Comparison of ENCODE assay signal across 21 cellular contexts in genomic region chr20:58018590-58018989, GRCh38.
DNase-seq lines count a peak whose midpoint lies in the region; ATAC-seq, FAIRE-seq and TF ChIP-seq lines count a peak whose summit lies in the region.
"Had no signal": no experiment of that assay in that cellular context is flagged by ENCODE, and none has a peak within 500 bp of the region (broad histone marks: within the 10 kb centered on the region; RNA-seq: fewer than 3 reads in every experiment).

No MANE protein-coding gene starts in this region.

- no peaks in the 10 kb centered on the region for H3K79me1 ChIP-seq in H9 (ENCODE audit: insufficient read depth, low read depth, low read length, poor library complexity, severe bottlenecking)
- no peaks in the 10 kb centered on the region for H3K79me1 ChIP-seq in mesendoderm (ENCODE audit: low read length)

- H3K56ac ChIP-seq in H9 (ENCODE audit: insufficient read length, low read depth, low read length): no peak overlapping the region
- H3K56ac ChIP-seq in mesendoderm (ENCODE audit: low read length): no peak overlapping the region

- POLR2A ChIA-PET in naive thymus-derived CD8-positive, alpha-beta T cell (lab: Charles Lee): no interaction called here

- no peak overlapping the region for H2AFZ ChIP-seq in H9 (ENCODE audit: low read length)
- no peak overlapping the region for H2AFZ ChIP-seq in astrocyte (ENCODE audit: low read depth, low read length)

- no peak overlapping the region for H3K4me2 ChIP-seq in H9 (ENCODE audit: insufficient read depth, insufficient read length, low read length)
- peak overlapping the region; percentile 52 for H3K4me2 ChIP-seq in astrocyte (ENCODE audit: low read length)
- H3K4me2 ChIP-seq in mesendoderm (ENCODE audit: low read length): no peak overlapping the region

- H3K23ac ChIP-seq in H9 (ENCODE audit: insufficient read length, low read depth, low read length) (no peak overlapping the region), mesendoderm (ENCODE audit: low read length) (no peak overlapping the region)

- H3K27me3 ChIP-seq in H9 (ENCODE audit: insufficient read depth, low read length): no peaks in the 10 kb centered on the region
- no peaks in the 10 kb centered on the region for H3K27me3 ChIP-seq in astrocyte (ENCODE audit: insufficient read depth, low read length)
- no peaks in the 10 kb centered on the region for H3K27me3 ChIP-seq in pancreas
- no peaks in the 10 kb centered on the region for H3K27me3 ChIP-seq in tibial nerve
- no peaks in the 10 kb centered on the region for H3K27me3 ChIP-seq in mesendoderm (ENCODE audit: insufficient read depth, low read length, poor library complexity)

- H3K9ac ChIP-seq in H9 (ENCODE audit: extremely low read depth, insufficient read length, low read length) (no peak overlapping the region), astrocyte (ENCODE audit: low read length) (peak overlapping the region; percentile 60), mesendoderm (ENCODE audit: low read length) (no peak overlapping the region)

- no peak overlapping the region for H4K8ac ChIP-seq in H9 (replicated peaks; ENCODE audit: insufficient read length, low read depth, low read length)
- H4K8ac ChIP-seq in mesendoderm (ENCODE audit: low read depth, low read length): no peak overlapping the region

- no peak overlapping the region for H2BK12ac ChIP-seq in H9 (ENCODE audit: insufficient read length, low read depth, low read length)

- no peaks in the 10 kb centered on the region for H4K20me1 ChIP-seq in H9 (ENCODE audit: control insufficient read depth, insufficient read depth, insufficient read length)
- H4K20me1 ChIP-seq in astrocyte (ENCODE audit: insufficient read depth, low read length): no peaks in the 10 kb centered on the region

- intact Hi-C loops in pancreas (cut with DNase I): no loop called here

- H3K4me3 ChIP-seq in astrocyte (ENCODE audit: insufficient read depth, low read depth, low read length): no peak overlapping the region
- no peak overlapping the region for H3K4me3 ChIP-seq in pancreas
- no peak overlapping the region for H3K4me3 ChIP-seq in tibial nerve
- no peak overlapping the region for H3K4me3 ChIP-seq in mesendoderm (ENCODE audit: low read length)
- H3K4me3 ChIP-seq: left lung, mucosa of descending colon had no signal

- no peak overlapping the region for H2AK5ac ChIP-seq in H9 (ENCODE audit: insufficient read length, low read length)
- H2AK5ac ChIP-seq in mesendoderm (ENCODE audit: low read length): no peak overlapping the region

- no peak overlapping the region for H3K18ac ChIP-seq in H9 (ENCODE audit: insufficient read length, low read depth, low read length)
- H3K18ac ChIP-seq in mesendoderm (ENCODE audit: low read length): no peak overlapping the region

- DNase-seq in H9: peak; percentile 12
- no peak for DNase-seq in astrocyte (ENCODE audit: low read depth)
- DNase-seq in pancreas: no peak
- no peak for DNase-seq in tibial nerve (ENCODE audit: low spot score in 2 of 2)
- no peak for DNase-seq in natural killer cell treated with Interleukin-12 subunit alpha and Interleukin-12 subunit beta and Interleukin-15 and Interleukin-18, amount 100 ng/mL, for 72 hours (ENCODE audit: low spot score)
- no peak for DNase-seq in mesendoderm
- no peak for DNase-seq in naive thymus-derived CD8-positive, alpha-beta T cell
- DNase-seq: activated CD4-positive, alpha-beta T cell treated with anti-CD3 and anti-CD28 coated beads for 1 hour; activated naive CD4-positive, alpha-beta T cell; activated T-cell treated with anti-CD3 and anti-CD28 coated beads, Interleukin-2, amount 50 U/mL, for 24 hours; caudate nucleus; CD8-positive, alpha-beta memory T cell; dorsolateral prefrontal cortex; left lung; mucosa of descending colon; NCI-H1092 treated with DMSO at 0.1 percent for 48 hours; NCI-H2029; NCI-H2227 treated with DMSO at 0.1 percent for 48 hours; T-cell had no signal

- no peaks in the 10 kb centered on the region for H3K79me2 ChIP-seq in H9 (ENCODE audit: insufficient read depth, low read length)
- no peaks in the 10 kb centered on the region for H3K79me2 ChIP-seq in astrocyte (ENCODE audit: insufficient read depth, low read length)
- H3K79me2 ChIP-seq in mesendoderm (ENCODE audit: control insufficient read depth, insufficient read depth, low read length): no peaks in the 10 kb centered on the region

- H3K14ac ChIP-seq in H9 (ENCODE audit: insufficient read depth, low read length): no peak overlapping the region

- H2BK5ac ChIP-seq in H9 (ENCODE audit: insufficient read length, low read length): no peak overlapping the region
- H2BK5ac ChIP-seq in mesendoderm (ENCODE audit: low read length): no peak overlapping the region

- TF ChIP-seq POLR2A in tibial nerve (IDR thresholded peaks at IDR 0.05): no peak

- H3K4me3 Mint-ChIP-seq in H9 (no peak overlapping the region), astrocyte (ENCODE audit: unreplicated experiment) (no peak overlapping the region)
- H3K4me3 Mint-ChIP-seq in natural killer cell treated with Interleukin-12 subunit alpha and Interleukin-12 subunit beta and Interleukin-15 and Interleukin-18, amount 100 ng/mL, for 72 hours: no peak overlapping the region
- H3K4me3 Mint-ChIP-seq in naive thymus-derived CD8-positive, alpha-beta T cell: no peak overlapping the region
- H3K4me3 Mint-ChIP-seq: activated T-cell treated with anti-CD3 and anti-CD28 coated beads, Interleukin-2, amount 50 U/mL, for 24 hours; CD8-positive, alpha-beta memory T cell; T-cell had no signal

- no CpG with 5 or more reads among the region's 8 CpGs for WGBS in H9 (ENCODE audit: extremely low coverage, insufficient read length, low lambda C conversion rate)
- 52 to 70% methylated on average over 8 of the region's 8 CpGs for WGBS in pancreas, 2 donors
- 89 to 95% methylated on average over 8 of the region's 8 CpGs for WGBS in tibial nerve, 2 donors
- no CpG with 5 or more reads among the region's 8 CpGs for WGBS in mesendoderm (ENCODE audit: extremely low coverage, insufficient coverage, low lambda C conversion rate)

- H3K4me1 ChIP-seq in H9 (ENCODE audit: insufficient read depth, low read length) (no peaks in the 10 kb centered on the region), astrocyte (ENCODE audit: insufficient read depth, low read length) (peaks cover 36% of the 10 kb centered on the region), pancreas (no peaks in the 10 kb centered on the region), tibial nerve (peaks cover 3 to 62% (median 14%) of the 10 kb centered on the region in 4 donors), mesendoderm (ENCODE audit: control insufficient read depth, low read depth, low read length) (no peaks in the 10 kb centered on the region)
- H3K4me1 ChIP-seq: left lung had no signal

- no peak overlapping the region for H2BK20ac ChIP-seq in H9 (ENCODE audit: low read depth, low read length, poor library complexity, severe bottlenecking)

- H3K9me3 ChIP-seq in H9 (ENCODE audit: control insufficient read depth, low read depth, low read length) (no peaks in the 10 kb centered on the region), astrocyte (ENCODE audit: insufficient read depth, low read depth, low read length) (no peaks in the 10 kb centered on the region), pancreas (no peaks in the 10 kb centered on the region), tibial nerve (no peaks in the 10 kb centered on the region)
- H3K9me3 ChIP-seq: left lung, mucosa of descending colon had no signal

- no peak overlapping the region for H3K4ac ChIP-seq in H9 (ENCODE audit: low read depth, low read length)
- no peak overlapping the region for H3K4ac ChIP-seq in mesendoderm (ENCODE audit: low read depth, low read length)

- H3K36me3 Mint-ChIP-seq in H9 (ENCODE audit: insufficient read depth in 1 of 3, low read depth in 3 of 3) (peaks cover 0 to 2% (median 0%) of the 10 kb centered on the region in 3 experiments; a peak in 2 of 7 replicates), astrocyte (ENCODE audit: low read depth, unreplicated experiment) (no peaks in the 10 kb centered on the region)
- no peaks in the 10 kb centered on the region for H3K36me3 Mint-ChIP-seq in natural killer cell treated with Interleukin-12 subunit alpha and Interleukin-12 subunit beta and Interleukin-15 and Interleukin-18, amount 100 ng/mL, for 72 hours
- no peaks in the 10 kb centered on the region for H3K36me3 Mint-ChIP-seq in naive thymus-derived CD8-positive, alpha-beta T cell
- H3K36me3 Mint-ChIP-seq: CD8-positive, alpha-beta memory T cell; T-cell had no signal

- H4K5ac ChIP-seq in H9 (ENCODE audit: insufficient read length, low read depth, low read length) (no peak overlapping the region), mesendoderm (ENCODE audit: low read length) (no peak overlapping the region)

- H3K27me3 Mint-ChIP-seq in H9 (ENCODE audit: low read depth) (peaks cover 1% of the 10 kb centered on the region; the same call in 1 of the 2 replicates), astrocyte (ENCODE audit: low read depth, unreplicated experiment) (peaks cover 6% of the 10 kb centered on the region)
- peaks cover 12 to 13% of the 10 kb centered on the region in 2 donors for H3K27me3 Mint-ChIP-seq in natural killer cell treated with Interleukin-12 subunit alpha and Interleukin-12 subunit beta and Interleukin-15 and Interleukin-18, amount 100 ng/mL, for 72 hours
- H3K27me3 Mint-ChIP-seq in naive thymus-derived CD8-positive, alpha-beta T cell: peaks cover 0 to 32% (median 15%) of the 10 kb centered on the region in 5 donors

- no peak overlapping the region for H3T11ph ChIP-seq in H9 (ENCODE audit: low read length)

- H3K27ac ChIP-seq in H9 (ENCODE audit: insufficient read length, low read depth, low read length) (no peak overlapping the region), astrocyte (ENCODE audit: low read depth, low read length) (peak overlapping the region; percentile 79), pancreas (peak overlapping the region; percentile 81 to 87 (median 84)), tibial nerve (peak overlapping the region in 3 of 4 donors; percentile 14 to 82 (median 77)), mesendoderm (ENCODE audit: low read depth, low read length) (no peak overlapping the region)
- H3K27ac ChIP-seq: left lung had no signal

- no peak for ATAC-seq in pancreas
- ATAC-seq in natural killer cell treated with Interleukin-12 subunit alpha and Interleukin-12 subunit beta and Interleukin-15 and Interleukin-18, amount 100 ng/mL, for 72 hours: no peak
- no peak for ATAC-seq in naive thymus-derived CD8-positive, alpha-beta T cell
- ATAC-seq: left lung, Right ventricle myocardium inferior, T-cell had no signal

- no peak overlapping the region for H4K91ac ChIP-seq in H9 (ENCODE audit: insufficient read length, low read depth, low read length)

- TF ChIP-seq EP300 in tibial nerve (IDR thresholded peaks at IDR 0.05): no peak

- peaks cover 3 to 8% of the 10 kb centered on the region in 2 experiments; a peak in 4 of 5 replicates for H3K9me3 Mint-ChIP-seq in H9
- H3K9me3 Mint-ChIP-seq in astrocyte (ENCODE audit: unreplicated experiment): peaks cover 5% of the 10 kb centered on the region
- no peaks in the 10 kb centered on the region for H3K9me3 Mint-ChIP-seq in natural killer cell treated with Interleukin-12 subunit alpha and Interleukin-12 subunit beta and Interleukin-15 and Interleukin-18, amount 100 ng/mL, for 72 hours
- H3K9me3 Mint-ChIP-seq in naive thymus-derived CD8-positive, alpha-beta T cell: no peaks in the 10 kb centered on the region
- H3K9me3 Mint-ChIP-seq: activated T-cell treated with anti-CD3 and anti-CD28 coated beads, Interleukin-2, amount 50 U/mL, for 24 hours; CD8-positive, alpha-beta memory T cell; T-cell had no signal

- H3K27ac Mint-ChIP-seq in H9 (no peak overlapping the region), astrocyte (ENCODE audit: unreplicated experiment) (no peak overlapping the region)
- H3K27ac Mint-ChIP-seq in natural killer cell treated with Interleukin-12 subunit alpha and Interleukin-12 subunit beta and Interleukin-15 and Interleukin-18, amount 100 ng/mL, for 72 hours: no peak overlapping the region
- no peak overlapping the region for H3K27ac Mint-ChIP-seq in naive thymus-derived CD8-positive, alpha-beta T cell
- H3K27ac Mint-ChIP-seq: activated T-cell treated with anti-CD3 and anti-CD28 coated beads, Interleukin-2, amount 50 U/mL, for 24 hours; T-cell had no signal

- H2BK15ac ChIP-seq in H9 (ENCODE audit: low read depth, low read length) (no peak overlapping the region), mesendoderm (replicated peaks; ENCODE audit: low read depth) (no peak overlapping the region)

- H2BK120ac ChIP-seq in H9 (ENCODE audit: low read depth, low read length, poor library complexity, severe bottlenecking) (no peak overlapping the region), mesendoderm (ENCODE audit: low read depth, low read length) (no peak overlapping the region)

- FAIRE-seq in astrocyte (lab: Jason Lieb, UNC): no peak
- no peak for FAIRE-seq in pancreas (lab: Jason Lieb, UNC)
- FAIRE-seq: TTC549 had no signal

- no peaks in the 10 kb centered on the region for H3K23me2 ChIP-seq in H9 (ENCODE audit: insufficient read length, low read depth, low read length, poor library complexity, severe bottlenecking)

- TF ChIP-seq CTCF in H9 (conservative IDR thresholded peaks at IDR 0.05): no peak
- TF ChIP-seq CTCF in astrocyte (IDR thresholded peaks at IDR 0.05; ENCODE audit: insufficient read depth, low read depth, low read length): no peak
- no peak for TF ChIP-seq CTCF in pancreas (IDR thresholded peaks at IDR 0.05)
- TF ChIP-seq CTCF in tibial nerve (IDR thresholded peaks at IDR 0.05): no peak

- H3K36me3 ChIP-seq in astrocyte (ENCODE audit: insufficient read depth, low read length) (no peaks in the 10 kb centered on the region), pancreas (no peaks in the 10 kb centered on the region), tibial nerve (no peaks in the 10 kb centered on the region), mesendoderm (ENCODE audit: control insufficient read depth, insufficient read depth, low read length) (no peaks in the 10 kb centered on the region)
- H3K36me3 ChIP-seq: left lung had no signal

- peaks cover under 1 to 10% of the 10 kb centered on the region in 2 experiments; a peak in 1 of 4 replicates for H3K4me1 Mint-ChIP-seq in H9
- peaks cover 22% of the 10 kb centered on the region for H3K4me1 Mint-ChIP-seq in astrocyte (ENCODE audit: low read depth, unreplicated experiment)
- H3K4me1 Mint-ChIP-seq in natural killer cell treated with Interleukin-12 subunit alpha and Interleukin-12 subunit beta and Interleukin-15 and Interleukin-18, amount 100 ng/mL, for 72 hours (ENCODE audit: low read depth in 2 of 2): no peaks in the 10 kb centered on the region
- peaks cover 10 to 14% (median 13%) of the 10 kb centered on the region in 4 donors for H3K4me1 Mint-ChIP-seq in naive thymus-derived CD8-positive, alpha-beta T cell

Comparison
In these comparisons a context has a peak if more than half of its experiments do, and no peak if none do; other contexts are left out.
1. H3K27ac ChIP-seq: peak in astrocyte (single experiment), pancreas (4 of 4) and tibial nerve (3 of 4); none in H9 (single experiment) and mesendoderm (single experiment).